ENCODE assay signal across 31 cellular contexts in the genomic region with DNA sequence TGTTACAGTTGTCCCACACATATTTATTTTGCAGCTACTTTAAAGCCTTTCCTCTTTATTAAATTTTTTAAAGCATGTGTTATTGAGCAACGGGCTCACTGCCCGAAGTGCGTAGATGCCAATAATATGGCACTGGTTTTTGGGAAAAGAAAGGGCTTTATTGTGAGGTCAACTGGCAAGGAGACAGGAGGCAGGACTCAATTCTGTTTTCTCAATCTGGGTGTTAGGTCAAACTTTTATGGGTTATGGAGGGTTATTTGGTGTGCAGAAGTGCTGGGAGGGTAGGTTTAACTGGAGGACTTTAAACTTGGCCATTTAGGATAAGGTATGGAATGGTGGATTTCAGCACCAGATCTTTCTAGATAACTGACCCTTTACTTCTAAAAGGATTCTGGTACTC.
A peak's percentile ranks its signal among the peaks of the same experiment; 100 is the strongest.
DNase-seq lines count a peak whose midpoint lies in the region; ATAC-seq, FAIRE-seq and TF ChIP-seq lines count a peak whose summit lies in the region.
"Had no signal": no experiment of that assay in that cellular context is flagged by ENCODE, and none has a peak within 500 bp of the region (broad histone marks: within the 10 kb centered on the region; RNA-seq: fewer than 3 reads in every experiment).

No MANE protein-coding gene starts in this region.

- DNase-seq in AG10803 (ENCODE audit: low read depth): peak; percentile 30
- no peak for DNase-seq in GM23338 (ENCODE audit: low spot score)
- DNase-seq in activated T-helper 1 cell treated with anti-CD3 and anti-CD28 coated beads, Interleukin-12 subunit alpha, Interleukin-12 subunit beta, Interleukin-2, Interleukin-4 antibody, amounts not matched to agents 30 ng/mL and 10 ng/mL and 1 ng/mL, durations not matched to agents 14 hours and 24 hours and 36 hours (ENCODE audit: low spot score): no peak
- no peak for DNase-seq in keratinocyte (ENCODE audit: low read depth, low spot score)
- DNase-seq in Caco-2: no peak
- no peak for DNase-seq in HEK293T (ENCODE audit: extremely low spot score)
- DNase-seq: activated CD4-positive, alpha-beta T cell treated with anti-CD3 and anti-CD28 coated beads, Interleukin-2, amount 50 U/mL, for 1 hour; activated naive CD4-positive, alpha-beta T cell treated with Interleukin-2 at 50 U/mL for 16 hours; activated T-cell treated with anti-CD3 and anti-CD28 coated beads, Interleukin-2, amount 50 U/mL, for 72 hours; aorta; EL; esophagus squamous epithelium; GOT3; NCI-H1105; NCI-H187 treated with DMSO at 0.1 percent for 48 hours; NCI-H2171 treated with DMSO at 0.1 percent for 48 hours; NCI-H526; NK-92 treated with Interleukin-12 subunit alpha and Interleukin-12 subunit beta, amount 100 ng/mL, for 24 hours; Peyer's patch; SJCRH30; stimulated activated naive CD4-positive, alpha-beta T cell had no signal

- intact Hi-C loops in activated T-helper 1 cell treated with anti-CD3 and anti-CD28 coated beads, Interleukin-12 subunit alpha, Interleukin-12 subunit beta, Interleukin-2, Interleukin-4 antibody, amounts not matched to agents 30 ng/mL and 10 ng/mL and 1 ng/mL, durations not matched to agents 14 hours and 24 hours and 36 hours (cut with micrococcal nuclease): loop anchor here (2.0 kb wide), 1 partner anchor 13 kb away; no protein-coding TSS in a partner anchor
- intact Hi-C loops in Caco-2 (cut with micrococcal nuclease; ENCODE audit: unreplicated experiment): no loop called here

- no peak overlapping the region; the same call in 1 of the 2 replicates for H3K27ac ChIP-seq in GM23338 (ENCODE audit: low read depth)
- no peak overlapping the region for H3K27ac ChIP-seq in keratinocyte (ENCODE audit: control insufficient read depth, insufficient read depth, low read length)
- H3K27ac ChIP-seq: C4-2B, cardiac muscle cell, esophagus squamous epithelium, gastroesophageal sphincter, Peyer's patch, SJCRH30, suprapubic skin had no signal

- BruUV-seq in Caco-2 (replicated peaks; lab: Mats Ljungman, UMichigan): no TSS peak

- H3K4me3 ChIP-seq in AG10803 (ENCODE audit: low read length) (no peak overlapping the region), GM23338 (no peak overlapping the region), keratinocyte (ENCODE audit: control insufficient read depth in 2 of 3, extremely low read depth in 1 of 3, insufficient read depth in 2 of 3, low read depth in 1 of 3, low read length in 3 of 3) (no peak overlapping the region), Caco-2 (ENCODE audit: low read depth, low read length) (no peak overlapping the region)
- H3K4me3 ChIP-seq: cardiac muscle cell, esophagus squamous epithelium, gastroesophageal sphincter, lung, Peyer's patch, SJCRH30, suprapubic skin had no signal

- H4K20me1 ChIP-seq in GM23338 (replicated peaks; ENCODE audit: insufficient read depth) (peaks cover 3% of the 10 kb centered on the region; the same call in 1 of the 2 replicates), keratinocyte (ENCODE audit: control insufficient read depth, extremely low read depth, insufficient read depth, low read length) (no peaks in the 10 kb centered on the region)

- TF ChIP-seq CTCF in AG10803 (conservative IDR thresholded peaks at IDR 0.05; ENCODE audit: low read length): no peak
- no peak for TF ChIP-seq CTCF in GM23338 (conservative IDR thresholded peaks at IDR 0.05; ENCODE audit: low read depth in 2 of 2)
- no peak for TF ChIP-seq CTCF in keratinocyte (optimal IDR thresholded peaks at IDR 0.05 in 1 of 3, IDR thresholded peaks at IDR 0.05 in 1 of 3, conservative IDR thresholded peaks at IDR 0.05 in 1 of 3; ENCODE audit: extremely low read depth in 1 of 3, insufficient read depth in 2 of 3, low read length in 3 of 3)
- no peak for TF ChIP-seq CTCF in Caco-2 (IDR thresholded peaks at IDR 0.05; ENCODE audit: insufficient read depth in 1 of 2, low read depth in 1 of 2, low read length in 1 of 2, severe bottlenecking in 1 of 2, unreplicated experiment in 1 of 2)

- peaks cover 12% of the 10 kb centered on the region; the same call in 1 of the 2 replicates for H3K79me2 ChIP-seq in GM23338 (replicated peaks; ENCODE audit: insufficient read depth)
- no peaks in the 10 kb centered on the region for H3K79me2 ChIP-seq in keratinocyte (ENCODE audit: control insufficient read depth, insufficient read depth, low read length)

- no peaks in the 10 kb centered on the region for H3K9me2 ChIP-seq in GM23338 (ENCODE audit: insufficient read depth)

- CTCF ChIA-PET in Caco-2 (lab: Charles Lee): no interaction called here
- CTCF ChIA-PET in HEK293T (lab: Yijun Ruan, JAX): no interaction called here

- H3K9me3 Mint-ChIP-seq in GM23338 (no peaks in the 10 kb centered on the region), Caco-2 (ENCODE audit: unreplicated experiment) (no peaks in the 10 kb centered on the region)
- H3K9me3 Mint-ChIP-seq in activated T-helper 1 cell treated with anti-CD3 and anti-CD28 coated beads, Interleukin-12 subunit alpha, Interleukin-12 subunit beta, Interleukin-2, Interleukin-4 antibody, amounts not matched to agents 30 ng/mL and 10 ng/mL and 1 ng/mL, durations not matched to agents 14 hours and 24 hours and 36 hours: no peaks in the 10 kb centered on the region
- H3K9me3 Mint-ChIP-seq: activated T-cell treated with anti-CD3 and anti-CD28 coated beads, Interleukin-2, amount 50 U/mL, for 72 hours; dendritic cell treated with granulocyte-macrophage colony-stimulating factor and Interleukin-4, amounts not matched to agents 40 ng/mL and 50 ng/mL, for 4 days had no signal

- H3K27ac Mint-ChIP-seq in GM23338 (peak overlapping the region; percentile 68), Caco-2 (ENCODE audit: unreplicated experiment) (no peak overlapping the region)
- H3K27ac Mint-ChIP-seq in activated T-helper 1 cell treated with anti-CD3 and anti-CD28 coated beads, Interleukin-12 subunit alpha, Interleukin-12 subunit beta, Interleukin-2, Interleukin-4 antibody, amounts not matched to agents 30 ng/mL and 10 ng/mL and 1 ng/mL, durations not matched to agents 14 hours and 24 hours and 36 hours: peak overlapping the region; percentile 35
- H3K27ac Mint-ChIP-seq: activated T-cell treated with anti-CD3 and anti-CD28 coated beads, Interleukin-2, amount 50 U/mL, for 72 hours; dendritic cell treated with granulocyte-macrophage colony-stimulating factor and Interleukin-4, amounts not matched to agents 40 ng/mL and 50 ng/mL, for 4 days had no signal

- peak overlapping the region; percentile 67 for H3K4me2 ChIP-seq in GM23338
- no peak overlapping the region for H3K4me2 ChIP-seq in keratinocyte (ENCODE audit: control insufficient read depth, extremely low read depth, insufficient read depth, low read depth, low read length)

- H3K36me3 Mint-ChIP-seq in GM23338 (ENCODE audit: low read depth) (peaks cover 8% of the 10 kb centered on the region; the same call in 1 of the 3 replicates), Caco-2 (ENCODE audit: insufficient read depth, unreplicated experiment) (peaks cover 65% of the 10 kb centered on the region)
- peaks cover 49% of the 10 kb centered on the region for H3K36me3 Mint-ChIP-seq in activated T-helper 1 cell treated with anti-CD3 and anti-CD28 coated beads, Interleukin-12 subunit alpha, Interleukin-12 subunit beta, Interleukin-2, Interleukin-4 antibody, amounts not matched to agents 30 ng/mL and 10 ng/mL and 1 ng/mL, durations not matched to agents 14 hours and 24 hours and 36 hours (ENCODE audit: low read depth)

- H3F3A ChIP-seq in GM23338 (replicated peaks; ENCODE audit: low read depth): no peaks in the 10 kb centered on the region

- ATAC-seq in GM23338 (no peak; the same call in 2 of the 3 replicates), HG03196 (IDR thresholded peaks at IDR 0.05; ENCODE audit: unreplicated experiment) (no peak), HG02970 (IDR thresholded peaks at IDR 0.05; ENCODE audit: low FRiP score, unreplicated experiment) (no peak)
- ATAC-seq: activated T-cell treated with anti-CD3 and anti-CD28 coated beads, Interleukin-2, amount 50 U/mL, for 72 hours; gastroesophageal sphincter had no signal

- H3K4me1 ChIP-seq in GM23338 (ENCODE audit: insufficient read depth): peaks cover 28% of the 10 kb centered on the region
- no peaks in the 10 kb centered on the region for H3K4me1 ChIP-seq in keratinocyte (ENCODE audit: control insufficient read depth, extremely low read depth, insufficient read depth, low read length)
- no peaks in the 10 kb centered on the region for H3K4me1 ChIP-seq in Caco-2

- peaks cover 7% of the 10 kb centered on the region; the same call in 1 of the 2 replicates for H3K36me3 ChIP-seq in GM23338 (ENCODE audit: insufficient read depth)
- H3K36me3 ChIP-seq in keratinocyte (ENCODE audit: control insufficient read depth in 2 of 2, extremely low read depth in 1 of 2, insufficient read depth in 2 of 2, low read length in 2 of 2): peaks cover 1 to 11% of the 10 kb centered on the region in 2 experiments
- H3K36me3 ChIP-seq in Caco-2 (ENCODE audit: control insufficient read depth, insufficient read depth, low read length): peaks cover 2% of the 10 kb centered on the region; the same call in 1 of the 2 replicates
- H3K36me3 ChIP-seq: cardiac muscle cell, gastroesophageal sphincter, Peyer's patch, suprapubic skin had no signal

- H3K4me3 Mint-ChIP-seq in GM23338 (no peak overlapping the region), Caco-2 (ENCODE audit: unreplicated experiment) (no peak overlapping the region)
- no peak overlapping the region for H3K4me3 Mint-ChIP-seq in activated T-helper 1 cell treated with anti-CD3 and anti-CD28 coated beads, Interleukin-12 subunit alpha, Interleukin-12 subunit beta, Interleukin-2, Interleukin-4 antibody, amounts not matched to agents 30 ng/mL and 10 ng/mL and 1 ng/mL, durations not matched to agents 14 hours and 24 hours and 36 hours
- H3K4me3 Mint-ChIP-seq: activated T-cell treated with anti-CD3 and anti-CD28 coated beads, Interleukin-2, amount 50 U/mL, for 72 hours; dendritic cell treated with granulocyte-macrophage colony-stimulating factor and Interleukin-4, amounts not matched to agents 40 ng/mL and 50 ng/mL, for 4 days had no signal

- FAIRE-seq in keratinocyte (lab: Jason Lieb, UNC): peak; percentile 23
- FAIRE-seq: D721Med, GM12891 had no signal

- POLR2A ChIA-PET in Caco-2 (lab: Charles Lee) (no interaction called here), HEK293T (lab: Yijun Ruan, JAX) (no interaction called here)

- H3K27me3 ChIP-seq in GM23338 (ENCODE audit: insufficient read depth): no peaks in the 10 kb centered on the region
- no peaks in the 10 kb centered on the region for H3K27me3 ChIP-seq in keratinocyte (ENCODE audit: control insufficient read depth, extremely low read depth, insufficient read depth, low read length)
- H3K27me3 ChIP-seq in Caco-2 (replicated peaks; ENCODE audit: control insufficient read depth, insufficient read depth, low read length): no peaks in the 10 kb centered on the region
- H3K27me3 ChIP-seq: cardiac muscle cell, esophagus squamous epithelium, gastroesophageal sphincter, Peyer's patch, SJCRH30, suprapubic skin had no signal

- peaks cover 29% of the 10 kb centered on the region for H3K4me1 Mint-ChIP-seq in GM23338
- peaks cover 41% of the 10 kb centered on the region for H3K4me1 Mint-ChIP-seq in activated T-helper 1 cell treated with anti-CD3 and anti-CD28 coated beads, Interleukin-12 subunit alpha, Interleukin-12 subunit beta, Interleukin-2, Interleukin-4 antibody, amounts not matched to agents 30 ng/mL and 10 ng/mL and 1 ng/mL, durations not matched to agents 14 hours and 24 hours and 36 hours (ENCODE audit: low read depth)
- H3K4me1 Mint-ChIP-seq in Caco-2 (ENCODE audit: low read depth, unreplicated experiment): peaks cover 7% of the 10 kb centered on the region

- dilution Hi-C loops in keratinocyte (cut with MboI; ENCODE audit: extremely low pct_ligation_motif_present, low sequenced_read_pairs): no loop called here

- no peaks in the 10 kb centered on the region for H3K27me3 Mint-ChIP-seq in GM23338 (ENCODE audit: insufficient read depth, low read depth, poor library complexity)
- H3K27me3 Mint-ChIP-seq in activated T-helper 1 cell treated with anti-CD3 and anti-CD28 coated beads, Interleukin-12 subunit alpha, Interleukin-12 subunit beta, Interleukin-2, Interleukin-4 antibody, amounts not matched to agents 30 ng/mL and 10 ng/mL and 1 ng/mL, durations not matched to agents 14 hours and 24 hours and 36 hours (ENCODE audit: insufficient read depth): no peaks in the 10 kb centered on the region
- no peaks in the 10 kb centered on the region for H3K27me3 Mint-ChIP-seq in Caco-2 (ENCODE audit: insufficient read depth, unreplicated experiment)
- H3K27me3 Mint-ChIP-seq: dendritic cell treated with granulocyte-macrophage colony-stimulating factor and Interleukin-4, amounts not matched to agents 40 ng/mL and 50 ng/mL, for 4 days had no signal

- H3K9me1 ChIP-seq in keratinocyte (ENCODE audit: control insufficient read depth, extremely low read depth, insufficient read depth, low read length): no peaks in the 10 kb centered on the region

- no peak overlapping the region for H2AFZ ChIP-seq in GM23338
- H2AFZ ChIP-seq in keratinocyte (ENCODE audit: control insufficient read depth, low read length): no peak overlapping the region

- no peaks in the 10 kb centered on the region for H3K9me3 ChIP-seq in keratinocyte (ENCODE audit: control insufficient read depth, low read depth, low read length)
- H3K9me3 ChIP-seq in Caco-2: no peaks in the 10 kb centered on the region
- H3K9me3 ChIP-seq: esophagus squamous epithelium, gastroesophageal sphincter, Peyer's patch, SJCRH30, suprapubic skin had no signal

- no peak overlapping the region for H3K9ac ChIP-seq in keratinocyte (ENCODE audit: control insufficient read depth, extremely low read depth, insufficient read depth, low read length)
